In genomic region chr20:32155017-32155965, GRCh38 we compare ENCODE assay signal across 8 cellular contexts. TPM values are rescaled to one million over a fixed set of nuclear protein-coding genes. Genes with fewer than 3 reads are reported as not detected.
A peak's percentile ranks its signal among the peaks of the same experiment; 100 is the strongest.
DNase-seq lines count a peak whose midpoint lies in the region; ATAC-seq and TF ChIP-seq lines count a peak whose summit lies in the region.

No MANE protein-coding gene starts in this region.

- no peaks in the 10 kb centered on the region for H3K9me3 Mint-ChIP-seq in activated B cell treated with CpG ODN at 0.5 μM for 24 hours

- H3K36me3 Mint-ChIP-seq in activated B cell treated with CpG ODN at 0.5 μM for 24 hours (ENCODE audit: low read depth), result peaks cover 78% of the 10 kb centered on the region

- peak; percentile 19 for DNase-seq in AG04449 (ENCODE audit: low read depth, low spot score)
- peak; percentile 86 for DNase-seq in NCI-H2029 treated with DMSO at 0.1 percent for 48 hours (lab: John Stamatoyannopoulos, UW)
- DNase-seq in activated B cell treated with CpG ODN at 0.5 μM for 24 hours, result no peak
- DNase-seq in midbrain (lab: John Stamatoyannopoulos, UW), result peak; percentile 12
- no peak for DNase-seq in effector CD4-positive, alpha-beta T cell

- H3K27me3 Mint-ChIP-seq in activated B cell treated with CpG ODN at 0.5 μM for 24 hours, result no peaks in the 10 kb centered on the region

- TF ChIP-seq CTCF in AG04449 (IDR thresholded peaks at IDR 0.05; ENCODE audit: insufficient read depth, low read length, missing control alignments), result peak; percentile 24
- peak; percentile 29; the same call in 1 of the 2 replicates for TF ChIP-seq CTCF in GM12875 (IDR thresholded peaks at IDR 0.05; ENCODE audit: borderline replicate concordance, insufficient read depth, low read depth, low read length)
- TF ChIP-seq CTCF in activated B cell treated with CpG ODN at 0.5 μM for 24 hours (IDR thresholded peaks at IDR 0.05), result no peak

- POLR2A ChIA-PET in AG04449 (lab: Yijun Ruan, JAX), result no interaction called here
- POLR2A ChIA-PET in activated B cell treated with CpG ODN at 0.5 μM for 24 hours (lab: Charles Lee), result no interaction called here

- peak overlapping the region; percentile 30 for H3K27ac Mint-ChIP-seq in activated B cell treated with CpG ODN at 0.5 μM for 24 hours

- H3K4me3 ChIP-seq in AG04449 (ENCODE audit: low read depth, low read length) (no peak overlapping the region), GM12875 (ENCODE audit: low read depth, low read length) (no peak overlapping the region), esophagus (ENCODE audit: low read depth in 1 of 2, low read length in 2 of 2) (no peak overlapping the region), thymus (ENCODE audit: low read length) (no peak overlapping the region)

- H3K4me1 Mint-ChIP-seq in activated B cell treated with CpG ODN at 0.5 μM for 24 hours, result peaks cover 5% of the 10 kb centered on the region

- H3K36me3 ChIP-seq in esophagus (ENCODE audit: control insufficient read depth in 2 of 2, insufficient read depth in 2 of 2, low read length in 1 of 2) (peaks cover 30 to 59% of the 10 kb centered on the region in 2 donors), thymus (ENCODE audit: control insufficient read depth, insufficient read depth) (peaks cover 67% of the 10 kb centered on the region)

- H3K4me1 ChIP-seq in esophagus (ENCODE audit: control insufficient read depth in 2 of 2, insufficient read depth in 2 of 2, low read length in 1 of 2) (peaks cover 0 to 9% of the 10 kb centered on the region in 2 donors), thymus (ENCODE audit: control insufficient read depth, insufficient read depth, low read length) (no peaks in the 10 kb centered on the region)

- H3K27ac ChIP-seq in esophagus (ENCODE audit: low read depth in 2 of 2, low read length in 1 of 2) (peak overlapping the region; percentile 6 to 50), thymus (ENCODE audit: low read depth) (peak overlapping the region; percentile 49)

- 44 to 47% methylated on average over 11 of the region's 11 CpGs for WGBS in esophagus, 2 donors
- 76% methylated on average over 11 of the region's 11 CpGs for whole genome bisulfite sequencing in thymus

- intact Hi-C loops in activated B cell treated with CpG ODN at 0.5 μM for 24 hours (cut with micrococcal nuclease), result loop anchor here (1.0 kb wide), 2 partner anchors 302 to 498 kb away; no protein-coding TSS in a partner anchor

- peak; percentile 21 for ATAC-seq in activated B cell treated with CpG ODN at 0.5 μM for 24 hours (ENCODE audit: low read depth)

- H3K4me3 Mint-ChIP-seq in activated B cell treated with CpG ODN at 0.5 μM for 24 hours, result no peak overlapping the region

- CTCF ChIA-PET in AG04449 (lab: Yijun Ruan, JAX) (interaction anchor here (1.4 kb wide), 1 partner anchor 21 kb away, joined by 3 read pairs; no protein-coding TSS in a partner anchor), activated B cell treated with CpG ODN at 0.5 μM for 24 hours (lab: Charles Lee) (no interaction called here)

- H3K9me3 ChIP-seq in esophagus (ENCODE audit: control insufficient read depth in 2 of 2, insufficient read depth in 1 of 2, low read depth in 1 of 2, low read length in 1 of 2) (no peaks in the 10 kb centered on the region), thymus (ENCODE audit: control insufficient read depth) (no peaks in the 10 kb centered on the region)

- H3K27me3 ChIP-seq in esophagus (ENCODE audit: control insufficient read depth in 1 of 2, insufficient read depth in 2 of 2, low read length in 2 of 2) (no peaks in the 10 kb centered on the region), thymus (ENCODE audit: control insufficient read depth, insufficient read depth) (no peaks in the 10 kb centered on the region)

RNA-seq across cellular contexts. Expression of gene TM9SF4, which starts 45.8 kb away (rescaled TPM):
- total RNA-seq in activated B cell treated with CpG ODN at 0.5 μM for 24 hours, result 41.9 and 48.1 TPM in 2 replicates
- polyA plus RNA-seq in esophagus (10 to 100 TPM; 22.9 to 26.6 TPM), thymus (18.7 TPM)

RNA-seq across cellular contexts. Expression of gene PLAGL2, which starts 52.3 kb away (rescaled TPM):
- total RNA-seq in activated B cell treated with CpG ODN at 0.5 μM for 24 hours, result 17.3 and 17.9 TPM in 2 replicates
- polyA plus RNA-seq in esophagus, result 1 to 10 TPM; 4.1 to 6.4 TPM
- polyA plus RNA-seq in thymus, result 5.0 TPM

RNA-seq across cellular contexts. Expression of gene POFUT1, which starts 52.4 kb away (rescaled TPM):
- 20.4 and 24.0 TPM in 2 replicates for total RNA-seq in activated B cell treated with CpG ODN at 0.5 μM for 24 hours
- polyA plus RNA-seq in esophagus (1 to 10 TPM; 5.2 to 7.8 TPM), thymus (9.1 TPM)

Comparison
In these comparisons a context has a peak if more than half of its experiments do, and no peak if none do; other contexts are left out.
1. DNase-seq: peak in AG04449 (single experiment), NCI-H2029 treated with DMSO at 0.1 percent for 48 hours (single experiment) and midbrain (single experiment); none in activated B cell treated with CpG ODN at 0.5 μM for 24 hours (single experiment) and effector CD4-positive, alpha-beta T cell (single experiment).